ENCODE assay signal across 15 cellular contexts in the genomic region with DNA sequence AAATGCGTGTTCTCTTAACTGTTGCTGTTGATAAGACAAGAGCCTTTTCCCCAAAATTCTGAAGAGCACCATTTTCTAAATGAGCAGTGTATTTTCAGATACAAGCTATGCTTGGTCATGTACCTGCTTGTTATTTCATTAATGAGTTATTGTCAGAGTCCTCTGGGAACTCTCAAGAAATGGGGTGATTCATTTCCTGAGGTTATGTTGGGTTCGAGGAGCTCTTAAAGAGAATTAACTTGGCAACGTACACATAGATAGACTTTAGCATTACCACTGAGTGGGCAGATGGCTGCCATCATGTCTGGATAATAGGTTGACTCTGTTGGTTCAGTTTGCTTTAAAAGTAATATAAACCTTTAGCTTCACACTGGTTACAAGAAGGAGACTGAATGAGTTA.
A peak's percentile ranks its signal among the peaks of the same experiment; 100 is the strongest.
DNase-seq lines count a peak whose midpoint lies in the region; ATAC-seq and TF ChIP-seq lines count a peak whose summit lies in the region.
"Had no signal": no experiment of that assay in that cellular context is flagged by ENCODE, and none has a peak within 500 bp of the region (broad histone marks: within the 10 kb centered on the region; RNA-seq: fewer than 3 reads in every experiment).

No MANE protein-coding gene starts in this region.

- H3K27ac Mint-ChIP-seq in activated CD4-positive, alpha-beta T cell treated with anti-CD3 and anti-CD28 coated beads, Interleukin-2, amount 10 ng/mL, durations not matched to agents 24 days and 14 days = no peak overlapping the region
- H3K27ac Mint-ChIP-seq in activated T-helper 17 cell treated with anti-CD3 and anti-CD28 coated beads, Interleukin-2, amount 50 U/mL, for 72 hours = peak overlapping the region; percentile 63
- H3K27ac Mint-ChIP-seq in CD14-positive monocyte = no peak overlapping the region
- H3K27ac Mint-ChIP-seq: activated CD8-positive, alpha-beta memory T cell treated with anti-CD3 and anti-CD28 coated beads, Interleukin-2, amount 10 ng/mL, durations not matched to agents 7 days and 5 days had no signal

- TF ChIP-seq CTCF in left lung (IDR thresholded peaks at IDR 0.05) (no peak), CD14-positive monocyte (IDR thresholded peaks at IDR 0.05) (no peak)

- no peaks in the 10 kb centered on the region for H3K27me3 Mint-ChIP-seq in activated CD4-positive, alpha-beta T cell treated with anti-CD3 and anti-CD28 coated beads, Interleukin-2, amount 10 ng/mL, durations not matched to agents 24 days and 14 days
- H3K27me3 Mint-ChIP-seq in activated T-helper 17 cell treated with anti-CD3 and anti-CD28 coated beads, Interleukin-2, amount 50 U/mL, for 72 hours = no peaks in the 10 kb centered on the region
- H3K27me3 Mint-ChIP-seq in CD14-positive monocyte (ENCODE audit: low read depth in 3 of 3) = no peaks in the 10 kb centered on the region
- H3K27me3 Mint-ChIP-seq: activated CD8-positive, alpha-beta memory T cell treated with anti-CD3 and anti-CD28 coated beads, Interleukin-2, amount 10 ng/mL, durations not matched to agents 7 days and 5 days had no signal

- no peaks in the 10 kb centered on the region for H3K9me2 ChIP-seq in Karpas-422 (replicated peaks; ENCODE audit: insufficient read depth, low read length)

- peaks cover 82% of the 10 kb centered on the region for H3K79me2 ChIP-seq in Karpas-422 (ENCODE audit: low read length)

- H3K27me3 ChIP-seq in Karpas-422 (ENCODE audit: low read length) (no peaks in the 10 kb centered on the region), left lung (no peaks in the 10 kb centered on the region)
- H3K27me3 ChIP-seq: right lobe of liver, tibial artery had no signal

- H3K36me3 Mint-ChIP-seq in activated CD4-positive, alpha-beta T cell treated with anti-CD3 and anti-CD28 coated beads, Interleukin-2, amount 10 ng/mL, durations not matched to agents 24 days and 14 days (ENCODE audit: low read depth) = peaks cover 75% of the 10 kb centered on the region
- peaks cover 93% of the 10 kb centered on the region for H3K36me3 Mint-ChIP-seq in activated T-helper 17 cell treated with anti-CD3 and anti-CD28 coated beads, Interleukin-2, amount 50 U/mL, for 72 hours (ENCODE audit: low read depth)
- H3K36me3 Mint-ChIP-seq in CD14-positive monocyte = peaks cover 84 to 96% of the 10 kb centered on the region in 2 donors

- no peaks in the 10 kb centered on the region for H4K20me1 ChIP-seq in Karpas-422 (ENCODE audit: insufficient read depth, low read depth, low read length)

- no peak overlapping the region for H3K4me2 ChIP-seq in Karpas-422 (ENCODE audit: low read depth, low read length, poor library complexity, severe bottlenecking)

- intact Hi-C loops in activated CD4-positive, alpha-beta T cell treated with anti-CD3 and anti-CD28 coated beads, Interleukin-2, amount 10 ng/mL, durations not matched to agents 24 days and 14 days (cut with micrococcal nuclease) = loop anchor here (5.0 kb wide), 1 partner anchor 42 kb away; no protein-coding TSS in a partner anchor
- intact Hi-C loops in left lung (cut with DNase I) = no loop called here
- intact Hi-C loops in CD14-positive monocyte (cut with micrococcal nuclease) = no loop called here

- DNase-seq in activated CD4-positive, alpha-beta T cell treated with anti-CD3 and anti-CD28 coated beads, Interleukin-2, amount 10 ng/mL, durations not matched to agents 24 days and 14 days = peak; percentile 40
- DNase-seq in activated CD4-positive, alpha-beta T cell treated with anti-CD3 and anti-CD28 coated beads for 4 hours = no peak
- no peak for DNase-seq in Karpas-422
- no peak for DNase-seq in left lung
- no peak for DNase-seq in CD14-positive monocyte (ENCODE audit: low spot score)
- DNase-seq in NCI-H146 (lab: John Stamatoyannopoulos, UW) = no peak
- DNase-seq: activated CD8-positive, alpha-beta memory T cell treated with anti-CD3 and anti-CD28 coated beads, Interleukin-2, amount 10 ng/mL, durations not matched to agents 7 days and 5 days; amygdala; MM.1S; NCI-H446; right lobe of liver; SW 1271; tibial artery had no signal

- H3K4me3 Mint-ChIP-seq in activated CD4-positive, alpha-beta T cell treated with anti-CD3 and anti-CD28 coated beads, Interleukin-2, amount 10 ng/mL, durations not matched to agents 24 days and 14 days = no peak overlapping the region
- H3K4me3 Mint-ChIP-seq in activated T-helper 17 cell treated with anti-CD3 and anti-CD28 coated beads, Interleukin-2, amount 50 U/mL, for 72 hours = peak overlapping the region; percentile 50
- no peak overlapping the region for H3K4me3 Mint-ChIP-seq in CD14-positive monocyte
- H3K4me3 Mint-ChIP-seq: activated CD8-positive, alpha-beta memory T cell treated with anti-CD3 and anti-CD28 coated beads, Interleukin-2, amount 10 ng/mL, durations not matched to agents 7 days and 5 days had no signal

- ATAC-seq in activated T-helper 17 cell treated with anti-CD3 and anti-CD28 coated beads, Interleukin-2, amount 50 U/mL, for 72 hours (replicated peaks) = peak; percentile 55
- ATAC-seq in left lung (peak; percentile 61), GM21528 (IDR thresholded peaks at IDR 0.05; ENCODE audit: low FRiP score, unreplicated experiment) (no peak)
- ATAC-seq: activated CD8-positive, alpha-beta memory T cell treated with anti-CD3 and anti-CD28 coated beads, Interleukin-2, amount 10 ng/mL, durations not matched to agents 7 days and 5 days; right lobe of liver had no signal

- H3K36me3 ChIP-seq in Karpas-422 (ENCODE audit: insufficient read depth, low read length) (peaks cover 56% of the 10 kb centered on the region), left lung (peaks cover 0 to 53% of the 10 kb centered on the region in 2 donors)

- no peak overlapping the region for H3K4me3 ChIP-seq in Karpas-422 (ENCODE audit: low read length)
- no peak overlapping the region for H3K4me3 ChIP-seq in left lung
- H3K4me3 ChIP-seq: right lobe of liver, tibial artery had no signal

- H3K9me3 Mint-ChIP-seq in activated CD4-positive, alpha-beta T cell treated with anti-CD3 and anti-CD28 coated beads, Interleukin-2, amount 10 ng/mL, durations not matched to agents 24 days and 14 days = no peaks in the 10 kb centered on the region
- H3K9me3 Mint-ChIP-seq in activated T-helper 17 cell treated with anti-CD3 and anti-CD28 coated beads, Interleukin-2, amount 50 U/mL, for 72 hours = no peaks in the 10 kb centered on the region
- H3K9me3 Mint-ChIP-seq in CD14-positive monocyte = no peaks in the 10 kb centered on the region

- H2AFZ ChIP-seq in Karpas-422 (ENCODE audit: low read length) = no peak overlapping the region

- H3K9me3 ChIP-seq in Karpas-422 (ENCODE audit: low read length) (no peaks in the 10 kb centered on the region), left lung (no peaks in the 10 kb centered on the region)
- H3K9me3 ChIP-seq: right lobe of liver, tibial artery had no signal

- peaks cover 83% of the 10 kb centered on the region for H3K4me1 ChIP-seq in Karpas-422 (ENCODE audit: low read length)
- no peaks in the 10 kb centered on the region for H3K4me1 ChIP-seq in left lung
- H3K4me1 ChIP-seq: right lobe of liver, tibial artery had no signal

- H3K9ac ChIP-seq in Karpas-422 (ENCODE audit: low read length) = no peak overlapping the region

- H3K4me1 Mint-ChIP-seq in activated CD4-positive, alpha-beta T cell treated with anti-CD3 and anti-CD28 coated beads, Interleukin-2, amount 10 ng/mL, durations not matched to agents 24 days and 14 days = peaks cover 41% of the 10 kb centered on the region
- H3K4me1 Mint-ChIP-seq in activated T-helper 17 cell treated with anti-CD3 and anti-CD28 coated beads, Interleukin-2, amount 50 U/mL, for 72 hours = peaks cover 49% of the 10 kb centered on the region
- peaks cover 2% of the 10 kb centered on the region for H3K4me1 Mint-ChIP-seq in CD14-positive monocyte

- peak overlapping the region; percentile 91 for H3K27ac ChIP-seq in Karpas-422 (ENCODE audit: low read length)
- no peak overlapping the region for H3K27ac ChIP-seq in left lung
- H3K27ac ChIP-seq: right lobe of liver, tibial artery had no signal
